Comparison of ENCODE assay signal across 1 cellular context in genomic region chr15:77871838-77872371, GRCh38.
TF ChIP-seq lines count a peak whose summit lies in the region.

No MANE protein-coding gene starts in this region.

TF ChIP-seq in K562, 482 proteins besides CTCF, POLR2A, EP300 and RAD21 (continued from another document):
- TF ChIP-seq, protein P1, sequence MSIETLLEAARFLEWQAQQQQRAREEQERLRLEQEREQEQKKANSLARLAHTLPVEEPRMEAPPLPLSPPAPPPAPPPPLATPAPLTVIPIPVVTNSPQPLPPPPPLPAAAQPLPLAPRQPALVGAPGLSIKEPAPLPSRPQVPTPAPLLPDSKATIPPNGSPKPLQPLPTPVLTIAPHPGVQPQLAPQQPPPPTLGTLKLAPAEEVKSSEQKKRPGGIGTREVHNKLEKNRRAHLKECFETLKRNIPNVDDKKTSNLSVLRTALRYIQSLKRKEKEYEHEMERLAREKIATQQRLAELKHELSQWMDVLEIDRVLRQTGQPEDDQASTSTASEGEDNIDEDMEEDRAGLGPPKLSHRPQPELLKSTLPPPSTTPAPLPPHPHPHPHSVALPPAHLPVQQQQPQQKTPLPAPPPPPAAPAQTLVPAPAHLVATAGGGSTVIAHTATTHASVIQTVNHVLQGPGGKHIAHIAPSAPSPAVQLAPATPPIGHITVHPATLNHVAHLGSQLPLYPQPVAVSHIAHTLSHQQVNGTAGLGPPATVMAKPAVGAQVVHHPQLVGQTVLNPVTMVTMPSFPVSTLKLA (conservative IDR thresholded peaks at IDR 0.05) = no peak
